In the genomic region with DNA sequence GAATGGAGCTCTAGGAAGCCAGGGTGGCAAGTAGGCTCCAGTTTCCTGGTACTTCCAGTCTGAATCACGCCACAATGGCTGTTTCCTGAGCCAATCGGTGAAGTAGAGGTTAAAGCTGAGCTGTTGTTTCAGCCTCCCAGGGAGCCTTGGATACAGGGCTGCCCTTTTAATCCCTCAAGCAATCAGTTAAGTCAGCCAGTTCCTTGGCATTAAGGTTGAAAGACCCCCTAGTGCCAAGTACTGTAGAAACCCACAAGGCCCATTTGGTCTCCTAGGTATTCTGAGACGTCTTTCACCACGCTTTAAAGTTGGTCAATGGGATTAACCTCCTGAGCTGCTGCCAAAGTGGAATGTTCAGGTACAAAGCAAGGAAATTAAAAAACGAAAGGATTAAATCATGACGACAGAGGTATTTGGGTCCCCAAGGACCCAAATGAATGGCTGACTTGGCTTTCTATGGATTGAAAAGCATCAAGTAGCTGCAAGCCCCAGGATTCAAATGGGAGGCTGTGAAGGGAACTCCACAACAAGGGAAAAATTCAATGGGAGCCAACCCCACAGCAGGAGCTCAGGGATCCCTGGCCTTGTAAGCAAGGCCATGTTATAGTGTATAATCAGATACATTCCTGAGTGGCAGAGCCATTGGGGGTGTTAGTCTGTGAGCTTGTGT, we compare ENCODE assay signal across 2 cellular contexts.
TF ChIP-seq lines count a peak whose summit lies in the region.

No MANE protein-coding gene starts in this region.

TF ChIP-seq in A549, 52 proteins besides CTCF, POLR2A, EP300 and RAD21:
- TF ChIP-seq, protein P1, sequence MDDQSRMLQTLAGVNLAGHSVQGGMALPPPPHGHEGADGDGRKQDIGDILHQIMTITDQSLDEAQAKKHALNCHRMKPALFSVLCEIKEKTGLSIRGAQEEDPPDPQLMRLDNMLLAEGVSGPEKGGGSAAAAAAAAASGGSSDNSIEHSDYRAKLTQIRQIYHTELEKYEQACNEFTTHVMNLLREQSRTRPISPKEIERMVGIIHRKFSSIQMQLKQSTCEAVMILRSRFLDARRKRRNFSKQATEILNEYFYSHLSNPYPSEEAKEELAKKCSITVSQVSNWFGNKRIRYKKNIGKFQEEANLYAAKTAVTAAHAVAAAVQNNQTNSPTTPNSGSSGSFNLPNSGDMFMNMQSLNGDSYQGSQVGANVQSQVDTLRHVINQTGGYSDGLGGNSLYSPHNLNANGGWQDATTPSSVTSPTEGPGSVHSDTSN (IDR thresholded peaks at IDR 0.05) = no peak
- TF ChIP-seq, protein P2, sequence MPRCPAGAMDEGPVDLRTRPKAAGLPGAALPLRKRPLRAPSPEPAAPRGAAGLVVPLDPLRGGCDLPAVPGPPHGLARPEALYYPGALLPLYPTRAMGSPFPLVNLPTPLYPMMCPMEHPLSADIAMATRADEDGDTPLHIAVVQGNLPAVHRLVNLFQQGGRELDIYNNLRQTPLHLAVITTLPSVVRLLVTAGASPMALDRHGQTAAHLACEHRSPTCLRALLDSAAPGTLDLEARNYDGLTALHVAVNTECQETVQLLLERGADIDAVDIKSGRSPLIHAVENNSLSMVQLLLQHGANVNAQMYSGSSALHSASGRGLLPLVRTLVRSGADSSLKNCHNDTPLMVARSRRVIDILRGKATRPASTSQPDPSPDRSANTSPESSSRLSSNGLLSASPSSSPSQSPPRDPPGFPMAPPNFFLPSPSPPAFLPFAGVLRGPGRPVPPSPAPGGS (IDR thresholded peaks at IDR 0.05) = no peak
- no peak for TF ChIP-seq CBX8 (IDR thresholded peaks at IDR 0.05)
- TF ChIP-seq, protein P3, sequence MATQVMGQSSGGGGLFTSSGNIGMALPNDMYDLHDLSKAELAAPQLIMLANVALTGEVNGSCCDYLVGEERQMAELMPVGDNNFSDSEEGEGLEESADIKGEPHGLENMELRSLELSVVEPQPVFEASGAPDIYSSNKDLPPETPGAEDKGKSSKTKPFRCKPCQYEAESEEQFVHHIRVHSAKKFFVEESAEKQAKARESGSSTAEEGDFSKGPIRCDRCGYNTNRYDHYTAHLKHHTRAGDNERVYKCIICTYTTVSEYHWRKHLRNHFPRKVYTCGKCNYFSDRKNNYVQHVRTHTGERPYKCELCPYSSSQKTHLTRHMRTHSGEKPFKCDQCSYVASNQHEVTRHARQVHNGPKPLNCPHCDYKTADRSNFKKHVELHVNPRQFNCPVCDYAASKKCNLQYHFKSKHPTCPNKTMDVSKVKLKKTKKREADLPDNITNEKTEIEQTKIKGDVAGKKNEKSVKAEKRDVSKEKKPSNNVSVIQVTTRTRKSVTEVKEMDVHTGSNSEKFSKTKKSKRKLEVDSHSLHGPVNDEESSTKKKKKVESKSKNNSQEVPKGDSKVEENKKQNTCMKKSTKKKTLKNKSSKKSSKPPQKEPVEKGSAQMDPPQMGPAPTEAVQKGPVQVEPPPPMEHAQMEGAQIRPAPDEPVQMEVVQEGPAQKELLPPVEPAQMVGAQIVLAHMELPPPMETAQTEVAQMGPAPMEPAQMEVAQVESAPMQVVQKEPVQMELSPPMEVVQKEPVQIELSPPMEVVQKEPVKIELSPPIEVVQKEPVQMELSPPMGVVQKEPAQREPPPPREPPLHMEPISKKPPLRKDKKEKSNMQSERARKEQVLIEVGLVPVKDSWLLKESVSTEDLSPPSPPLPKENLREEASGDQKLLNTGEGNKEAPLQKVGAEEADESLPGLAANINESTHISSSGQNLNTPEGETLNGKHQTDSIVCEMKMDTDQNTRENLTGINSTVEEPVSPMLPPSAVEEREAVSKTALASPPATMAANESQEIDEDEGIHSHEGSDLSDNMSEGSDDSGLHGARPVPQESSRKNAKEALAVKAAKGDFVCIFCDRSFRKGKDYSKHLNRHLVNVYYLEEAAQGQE (IDR thresholded peaks at IDR 0.05) = no peak
- no peak for TF ChIP-seq CHD2 (IDR thresholded peaks at IDR 0.05; ENCODE audit: low read length, partially characterized antibody)
- TF ChIP-seq EHF (CRISPR knock-in tag; IDR thresholded peaks at IDR 0.05) = no peak
- TF ChIP-seq, protein P4, sequence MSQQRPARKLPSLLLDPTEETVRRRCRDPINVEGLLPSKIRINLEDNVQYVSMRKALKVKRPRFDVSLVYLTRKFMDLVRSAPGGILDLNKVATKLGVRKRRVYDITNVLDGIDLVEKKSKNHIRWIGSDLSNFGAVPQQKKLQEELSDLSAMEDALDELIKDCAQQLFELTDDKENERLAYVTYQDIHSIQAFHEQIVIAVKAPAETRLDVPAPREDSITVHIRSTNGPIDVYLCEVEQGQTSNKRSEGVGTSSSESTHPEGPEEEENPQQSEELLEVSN (IDR thresholded peaks at IDR 0.05; ENCODE audit: borderline replicate concordance, low read depth) = no peak
- no peak for TF ChIP-seq HOXA7 (CRISPR knock-in tag; IDR thresholded peaks at IDR 0.05)
- no peak for TF ChIP-seq RFX5 (IDR thresholded peaks at IDR 0.05)
- no peak for TF ChIP-seq MAZ (IDR thresholded peaks at IDR 0.05; ENCODE audit: borderline replicate concordance, low read depth, low read length)
- no peak for TF ChIP-seq EHMT2 (IDR thresholded peaks at IDR 0.05; ENCODE audit: low read depth)
- TF ChIP-seq ESRRA (IDR thresholded peaks at IDR 0.05; ENCODE audit: borderline replicate concordance, low read length) = no peak
- TF ChIP-seq HDAC2 (IDR thresholded peaks at IDR 0.05) = no peak
- TF ChIP-seq BHLHE40 (IDR thresholded peaks at IDR 0.05; ENCODE audit: low read depth, low read length) = no peak
- no peak for TF ChIP-seq RCOR1 (IDR thresholded peaks at IDR 0.05; ENCODE audit: low read depth, low read length)
- TF ChIP-seq, protein P5, sequence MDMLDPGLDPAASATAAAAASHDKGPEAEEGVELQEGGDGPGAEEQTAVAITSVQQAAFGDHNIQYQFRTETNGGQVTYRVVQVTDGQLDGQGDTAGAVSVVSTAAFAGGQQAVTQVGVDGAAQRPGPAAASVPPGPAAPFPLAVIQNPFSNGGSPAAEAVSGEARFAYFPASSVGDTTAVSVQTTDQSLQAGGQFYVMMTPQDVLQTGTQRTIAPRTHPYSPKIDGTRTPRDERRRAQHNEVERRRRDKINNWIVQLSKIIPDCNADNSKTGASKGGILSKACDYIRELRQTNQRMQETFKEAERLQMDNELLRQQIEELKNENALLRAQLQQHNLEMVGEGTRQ (IDR thresholded peaks at IDR 0.05) = no peak
- TF ChIP-seq ZSCAN20 (CRISPR knock-in tag; IDR thresholded peaks at IDR 0.05) = no peak
- TF ChIP-seq NFE2L2 (conservative IDR thresholded peaks at IDR 0.05; ENCODE audit: low read length) = no peak
- TF ChIP-seq JUNB (IDR thresholded peaks at IDR 0.05) = no peak
- no peak for TF ChIP-seq TFCP2L1 (CRISPR knock-in tag; IDR thresholded peaks at IDR 0.05)

TF ChIP-seq in H1, 55 proteins besides CTCF, POLR2A, EP300 and RAD21:
- TF ChIP-seq NANOG (IDR thresholded peaks at IDR 0.05; ENCODE audit: insufficient read depth, low read depth, low read length, poor library complexity, severe bottlenecking) (peak; percentile 84), RNF2 (IDR thresholded peaks at IDR 0.05; ENCODE audit: borderline replicate concordance, low read depth, low read length, missing control alignments, poor library complexity, severe bottlenecking) (no peak)
TF ChIP-seq in H1: peak in this region for 1.
